In the genomic region with DNA sequence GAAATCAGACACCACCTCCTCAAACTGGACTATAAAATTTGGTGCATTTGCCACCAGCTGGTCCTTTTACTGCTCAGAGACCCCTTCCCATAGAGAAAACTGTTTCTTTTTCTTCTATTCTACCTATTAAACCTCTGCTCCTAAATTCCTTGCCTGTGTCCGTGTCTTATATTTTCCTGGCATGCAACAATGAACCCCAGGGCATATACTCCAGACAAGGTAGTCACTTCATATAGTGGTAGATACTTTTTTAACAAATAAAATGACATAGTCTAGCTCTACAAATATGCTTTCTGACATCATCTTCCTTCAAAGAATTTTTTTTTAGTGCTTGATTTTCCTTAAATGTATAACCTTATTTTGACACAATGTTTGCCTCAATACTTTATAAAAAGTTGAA, we compare ENCODE assay signal across 34 cellular contexts.
"Had no signal": no experiment of that assay in that cellular context is flagged by ENCODE, and none has a peak within 500 bp of the region (broad histone marks: within the 10 kb centered on the region; RNA-seq: fewer than 3 reads in every experiment).

No MANE protein-coding gene starts in this region.

- H3K36me3 ChIP-seq: MG63 had no signal

- H3K9ac ChIP-seq: KMS-11 had no signal

- H3K4me2 ChIP-seq: KMS-11 had no signal

- H3K27me3 ChIP-seq: MG63 had no signal

- DNase-seq: Karpas-422, Kasumi-1, KG1, MG63, MM.1S, MV-4-11, NCI-H1048, NCI-H1092, NCI-H1092 treated with DMSO at 0.1 percent for 48 hours, NCI-H1105, NCI-H1105 treated with DMSO at 0.1 percent for 48 hours, NCI-H1417, NCI-H1417 treated with DMSO at 0.1 percent for 48 hours, NCI-H1436, NCI-H1436 treated with DMSO at 0.1 percent for 48 hours, NCI-H146, NCI-H1694, NCI-H1694 treated with DMSO at 0.1 percent for 48 hours, NCI-H187, NCI-H187 treated with DMSO at 0.1 percent for 48 hours, NCI-H1930, NCI-H2029, NCI-H2029 treated with DMSO at 0.1 percent for 48 hours, NCI-H2081, NCI-H2081 treated with DMSO at 0.1 percent for 48 hours, NCI-H2107, NCI-H2171, NCI-H2171 treated with DMSO at 0.1 percent for 48 hours, NCI-H2227 treated with DMSO at 0.1 percent for 48 hours, NCI-H226, NCI-H345, NCI-H446, NCI-H446 treated with DMSO at 0.1 percent for 48 hours had no signal

- H3K9me3 ChIP-seq: MG63 had no signal

- H3K27ac ChIP-seq: KMS-11 had no signal

- H3K4me3 ChIP-seq: MG63 had no signal
